In the genomic region with DNA sequence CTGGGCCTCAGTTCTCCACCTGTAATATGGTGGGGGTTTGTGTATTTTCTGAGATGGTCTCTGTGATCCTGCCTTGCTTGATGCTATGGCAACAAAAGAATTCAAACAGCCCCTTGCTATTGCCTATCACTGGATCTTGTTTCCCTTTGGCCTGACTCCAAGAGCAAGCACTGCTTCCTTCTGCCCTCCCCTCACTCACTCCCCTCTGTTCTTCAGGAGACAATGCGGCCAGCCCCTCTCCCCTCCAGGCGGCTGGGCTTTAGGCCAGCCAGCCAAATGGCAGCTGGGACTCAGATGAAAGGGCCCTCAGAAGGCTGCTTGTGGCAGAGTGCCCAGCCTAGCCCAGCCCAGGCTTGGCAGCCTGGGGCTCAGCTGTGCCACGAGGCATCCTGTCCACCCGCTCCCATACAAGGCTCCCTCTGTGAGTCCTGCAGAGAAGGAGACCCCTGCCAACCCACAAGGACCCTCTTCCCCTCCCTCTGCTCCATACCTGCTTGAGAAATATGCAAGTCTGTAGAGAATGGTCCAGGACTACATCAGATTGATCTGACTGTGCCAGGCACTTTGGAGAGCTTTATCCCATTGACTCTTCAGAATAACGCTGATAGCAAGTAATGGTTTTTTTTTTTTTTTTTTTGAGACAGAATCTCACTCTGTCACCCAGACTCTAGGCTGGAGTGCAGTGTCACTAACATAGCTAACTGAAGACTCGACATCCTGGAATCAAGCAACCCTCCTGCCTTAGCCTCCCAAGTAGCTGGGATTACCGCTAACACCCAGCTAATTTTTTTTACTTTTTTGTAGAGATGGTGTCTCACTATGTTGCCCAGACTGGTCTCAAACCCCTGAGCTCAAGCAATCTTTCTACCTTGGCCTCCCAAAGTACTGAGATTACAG, we compare ENCODE assay signal across 9 cellular contexts. TPM values are rescaled to one million over a fixed set of nuclear protein-coding genes. Genes with fewer than 3 reads are reported as not detected.
DNase-seq lines count a peak whose midpoint lies in the region; ATAC-seq and TF ChIP-seq lines count a peak whose summit lies in the region.
"Had no signal": no experiment of that assay in that cellular context is flagged by ENCODE, and none has a peak within 500 bp of the region (broad histone marks: within the 10 kb centered on the region; RNA-seq: fewer than 3 reads in every experiment).

No MANE protein-coding gene starts in this region.

- H3K27ac Mint-ChIP-seq in brain, result peak overlapping the region; percentile 93 to 99 (median 95)
- no peak overlapping the region for H3K27ac Mint-ChIP-seq in activated naive CD4-positive, alpha-beta T cell treated with anti-CD3 and anti-CD28 coated beads, Interleukin-2, amount 10 ng/mL, durations not matched to agents 7 days and 5 days
- H3K27ac Mint-ChIP-seq: activated B cell treated with CpG ODN at 0.5 μM for 24 hours had no signal

- H3K36me3 ChIP-seq in right lobe of liver, result no peaks in the 10 kb centered on the region

- CTCF ChIA-PET in activated naive CD4-positive, alpha-beta T cell treated with anti-CD3 and anti-CD28 coated beads, Interleukin-2, amount 10 ng/mL, durations not matched to agents 7 days and 5 days (lab: Charles Lee), result interaction anchor here (0.7 to 2.6 kb wide), 2 partner anchors 10 to 16 kb away, joined by 3 to 9 read pairs; no protein-coding TSS in a partner anchor

- DNase-seq in COLO668 (lab: John Stamatoyannopoulos, UW; ENCODE audit: unreplicated experiment) (peak; percentile 85), NCI-H2081 treated with DMSO at 0.1 percent for 48 hours (lab: John Stamatoyannopoulos, UW) (peak; percentile 94), right lobe of liver (peak; percentile 62 to 72 (median 62)), activated gamma-delta T cell (lab: John Stamatoyannopoulos, UW) (no peak), HuH-7.5 (ENCODE audit: low spot score) (no peak)
- DNase-seq in activated naive CD4-positive, alpha-beta T cell treated with anti-CD3 and anti-CD28 coated beads, Interleukin-2, amount 10 ng/mL, durations not matched to agents 7 days and 5 days, result no peak
- DNase-seq: activated B cell treated with CpG ODN at 0.5 μM for 24 hours had no signal

- peaks cover 0 to 15% (median 0%) of the 10 kb centered on the region in 4 donors for H3K4me1 ChIP-seq in right lobe of liver

- H3K9me3 ChIP-seq in right lobe of liver, result no peaks in the 10 kb centered on the region

- no peak overlapping the region for H3K27ac ChIP-seq in right lobe of liver

- 14% methylated on average over 3 of the region's 7 CpGs for WGBS in right lobe of liver (ENCODE audit: insufficient coverage, low coverage, low lambda C conversion rate, missing lambda C conversion rate)

- TF ChIP-seq CTCF in brain (conservative IDR thresholded peaks at IDR 0.05) (no peak), right lobe of liver (IDR thresholded peaks at IDR 0.05) (no peak)

- H3K36me3 Mint-ChIP-seq in brain, result no peaks in the 10 kb centered on the region
- H3K36me3 Mint-ChIP-seq in activated naive CD4-positive, alpha-beta T cell treated with anti-CD3 and anti-CD28 coated beads, Interleukin-2, amount 10 ng/mL, durations not matched to agents 7 days and 5 days, result no peaks in the 10 kb centered on the region

- H3K4me3 ChIP-seq in right lobe of liver, result no peak overlapping the region

- TF ChIP-seq POLR2A in right lobe of liver (IDR thresholded peaks at IDR 0.05), result no peak

- H3K27me3 ChIP-seq in right lobe of liver, result no peaks in the 10 kb centered on the region

- peaks cover 3% of the 10 kb centered on the region for H3K27me3 Mint-ChIP-seq in brain
- H3K27me3 Mint-ChIP-seq in activated naive CD4-positive, alpha-beta T cell treated with anti-CD3 and anti-CD28 coated beads, Interleukin-2, amount 10 ng/mL, durations not matched to agents 7 days and 5 days, result peaks cover 12% of the 10 kb centered on the region

- ATAC-seq in right lobe of liver (peak; percentile 88 to 95 (median 92)), GM21526 (IDR thresholded peaks at IDR 0.05; ENCODE audit: low FRiP score, unreplicated experiment) (no peak)

- H3K4me1 Mint-ChIP-seq in brain, result peaks cover 28% of the 10 kb centered on the region
- H3K4me1 Mint-ChIP-seq in activated naive CD4-positive, alpha-beta T cell treated with anti-CD3 and anti-CD28 coated beads, Interleukin-2, amount 10 ng/mL, durations not matched to agents 7 days and 5 days, result no peaks in the 10 kb centered on the region
- H3K4me1 Mint-ChIP-seq: activated B cell treated with CpG ODN at 0.5 μM for 24 hours had no signal

- H3K4me3 Mint-ChIP-seq in brain, result peak overlapping the region; percentile 13 to 63 (median 47)
- no peak overlapping the region for H3K4me3 Mint-ChIP-seq in activated naive CD4-positive, alpha-beta T cell treated with anti-CD3 and anti-CD28 coated beads, Interleukin-2, amount 10 ng/mL, durations not matched to agents 7 days and 5 days
- H3K4me3 Mint-ChIP-seq: activated B cell treated with CpG ODN at 0.5 μM for 24 hours had no signal

- intact Hi-C loops in right lobe of liver (cut with DNase I), result no loop called here

- no peaks in the 10 kb centered on the region for H3K9me3 Mint-ChIP-seq in brain
- H3K9me3 Mint-ChIP-seq in activated naive CD4-positive, alpha-beta T cell treated with anti-CD3 and anti-CD28 coated beads, Interleukin-2, amount 10 ng/mL, durations not matched to agents 7 days and 5 days, result no peaks in the 10 kb centered on the region
- H3K9me3 Mint-ChIP-seq: activated B cell treated with CpG ODN at 0.5 μM for 24 hours had no signal

RNA-seq across cellular contexts. Expression of gene KCTD14, which starts 7.6 kb away (rescaled TPM):
- polyA plus RNA-seq in brain (ENCODE audit: insufficient read depth, low read depth, low replicate concordance), result 31.0 TPM
- 10 to 100 TPM in 1 of 6 experiments, 1 to 10 TPM in 5; 4.8 to 12.1 (median 6.3) TPM for total RNA-seq in right lobe of liver

RNA-seq across cellular contexts. Expression of gene THRSP, which starts 33.0 kb away (rescaled TPM):
- 1.4 TPM for polyA plus RNA-seq in brain (ENCODE audit: insufficient read depth, low read depth, low replicate concordance)
- 10 to 100 TPM in 4 of 6 experiments, 1 to 10 TPM in 2; 3.0 to 92.0 (median 40.1) TPM for total RNA-seq in right lobe of liver
- total RNA-seq: activated B cell treated with CpG ODN at 0.5 μM for 24 hours had no signal

RNA-seq across cellular contexts. Expression of gene INTS4, which starts 36.2 kb away (rescaled TPM):
- polyA plus RNA-seq in brain (ENCODE audit: insufficient read depth, low read depth, low replicate concordance), result 27.7 TPM
- 10 to 100 TPM in 5 of 6 experiments, 1 to 10 TPM in 1; 8.3 to 19.0 (median 14.7) TPM for total RNA-seq in right lobe of liver

RNA-seq across cellular contexts. Expression of gene NDUFC2, which starts 49.0 kb away (rescaled TPM):
- 335 TPM for polyA plus RNA-seq in brain (ENCODE audit: insufficient read depth, low read depth, low replicate concordance)
- 100 to 1,000 TPM; 105 to 265 (median 183) TPM for total RNA-seq in right lobe of liver

Comparison
In these comparisons a context has a peak if more than half of its experiments do, and no peak if none do; other contexts are left out.
1. DNase-seq: peak in COLO668 (single experiment), NCI-H2081 treated with DMSO at 0.1 percent for 48 hours (single experiment) and right lobe of liver (3 of 3); none in activated naive CD4-positive, alpha-beta T cell treated with anti-CD3 and anti-CD28 coated beads, Interleukin-2, amount 10 ng/mL, durations not matched to agents 7 days and 5 days (single experiment), activated gamma-delta T cell (single experiment) and HuH-7.5 (single experiment).